ENCODE assay signal across 2 cellular contexts in genomic region chr12:108134744-108135143, GRCh38.
A peak's percentile ranks its signal among the peaks of the same experiment; 100 is the strongest.
TF ChIP-seq lines count a peak whose summit lies in the region.

No MANE protein-coding gene starts in this region.

TF ChIP-seq in HEK293, 187 proteins besides CTCF, POLR2A, EP300 and RAD21 (continued from another document):
- TF ChIP-seq ZNF645 (tag by site-specific recombination; IDR thresholded peaks at IDR 0.05) (no peak), ZNF629 (tag by site-specific recombination; IDR thresholded peaks at IDR 0.05) (0 out of 2 replicates have a peak, but pooled peaks have one; percentile 34), ZNF621 (tag by site-specific recombination; IDR thresholded peaks at IDR 0.05) (no peak), ZNF529 (tag by site-specific recombination; IDR thresholded peaks at IDR 0.05; ENCODE audit: insufficient replicate concordance) (no peak), ZNF548 (tag by site-specific recombination; IDR thresholded peaks at IDR 0.05) (no peak), ZSCAN23 (tag by site-specific recombination; IDR thresholded peaks at IDR 0.05) (no peak), ZNF324 (tag by site-specific recombination; IDR thresholded peaks at IDR 0.05) (no peak), GLI2 (tag by site-specific recombination; IDR thresholded peaks at IDR 0.05; ENCODE audit: borderline replicate concordance, low read depth) (no peak), HOXA7 (CRISPR knock-in tag; IDR thresholded peaks at IDR 0.05; ENCODE audit: borderline replicate concordance) (no peak), ZNF48 (tag by site-specific recombination; IDR thresholded peaks at IDR 0.05) (no peak)
- TF ChIP-seq, protein P1, sequence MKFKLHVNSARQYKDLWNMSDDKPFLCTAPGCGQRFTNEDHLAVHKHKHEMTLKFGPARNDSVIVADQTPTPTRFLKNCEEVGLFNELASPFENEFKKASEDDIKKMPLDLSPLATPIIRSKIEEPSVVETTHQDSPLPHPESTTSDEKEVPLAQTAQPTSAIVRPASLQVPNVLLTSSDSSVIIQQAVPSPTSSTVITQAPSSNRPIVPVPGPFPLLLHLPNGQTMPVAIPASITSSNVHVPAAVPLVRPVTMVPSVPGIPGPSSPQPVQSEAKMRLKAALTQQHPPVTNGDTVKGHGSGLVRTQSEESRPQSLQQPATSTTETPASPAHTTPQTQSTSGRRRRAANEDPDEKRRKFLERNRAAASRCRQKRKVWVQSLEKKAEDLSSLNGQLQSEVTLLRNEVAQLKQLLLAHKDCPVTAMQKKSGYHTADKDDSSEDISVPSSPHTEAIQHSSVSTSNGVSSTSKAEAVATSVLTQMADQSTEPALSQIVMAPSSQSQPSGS (tag by site-specific recombination; IDR thresholded peaks at IDR 0.05; ENCODE audit: low read depth): peak; percentile 66; the same call in 1 of the 2 replicates
- TF ChIP-seq, protein P2, sequence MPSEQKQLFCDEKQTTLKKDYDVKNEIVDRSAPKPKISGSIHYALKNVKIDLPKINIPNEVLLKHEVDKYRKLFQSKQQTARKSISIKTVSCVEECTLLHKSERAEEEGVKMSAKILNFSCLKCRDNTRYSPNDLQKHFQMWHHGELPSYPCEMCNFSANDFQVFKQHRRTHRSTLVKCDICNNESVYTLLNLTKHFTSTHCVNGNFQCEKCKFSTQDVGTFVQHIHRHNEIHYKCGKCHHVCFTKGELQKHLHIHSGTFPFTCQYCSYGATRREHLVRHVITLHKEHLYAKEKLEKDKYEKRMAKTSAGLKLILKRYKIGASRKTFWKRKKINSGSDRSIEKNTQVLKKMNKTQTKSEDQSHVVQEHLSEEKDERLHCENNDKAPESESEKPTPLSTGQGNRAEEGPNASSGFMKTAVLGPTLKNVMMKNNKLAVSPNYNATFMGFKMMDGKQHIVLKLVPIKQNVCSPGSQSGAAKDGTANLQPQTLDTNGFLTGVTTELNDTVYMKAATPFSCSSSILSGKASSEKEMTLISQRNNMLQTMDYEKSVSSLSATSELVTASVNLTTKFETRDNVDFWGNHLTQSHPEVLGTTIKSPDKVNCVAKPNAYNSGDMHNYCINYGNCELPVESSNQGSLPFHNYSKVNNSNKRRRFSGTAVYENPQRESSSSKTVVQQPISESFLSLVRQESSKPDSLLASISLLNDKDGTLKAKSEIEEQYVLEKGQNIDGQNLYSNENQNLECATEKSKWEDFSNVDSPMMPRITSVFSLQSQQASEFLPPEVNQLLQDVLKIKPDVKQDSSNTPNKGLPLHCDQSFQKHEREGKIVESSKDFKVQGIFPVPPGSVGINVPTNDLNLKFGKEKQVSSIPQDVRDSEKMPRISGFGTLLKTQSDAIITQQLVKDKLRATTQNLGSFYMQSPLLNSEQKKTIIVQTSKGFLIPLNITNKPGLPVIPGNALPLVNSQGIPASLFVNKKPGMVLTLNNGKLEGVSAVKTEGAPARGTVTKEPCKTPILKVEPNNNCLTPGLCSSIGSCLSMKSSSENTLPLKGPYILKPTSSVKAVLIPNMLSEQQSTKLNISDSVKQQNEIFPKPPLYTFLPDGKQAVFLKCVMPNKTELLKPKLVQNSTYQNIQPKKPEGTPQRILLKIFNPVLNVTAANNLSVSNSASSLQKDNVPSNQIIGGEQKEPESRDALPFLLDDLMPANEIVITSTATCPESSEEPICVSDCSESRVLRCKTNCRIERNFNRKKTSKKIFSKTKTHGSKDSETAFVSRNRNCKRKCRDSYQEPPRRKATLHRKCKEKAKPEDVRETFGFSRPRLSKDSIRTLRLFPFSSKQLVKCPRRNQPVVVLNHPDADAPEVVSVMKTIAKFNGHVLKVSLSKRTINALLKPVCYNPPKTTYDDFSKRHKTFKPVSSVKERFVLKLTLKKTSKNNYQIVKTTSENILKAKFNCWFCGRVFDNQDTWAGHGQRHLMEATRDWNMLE (tag by site-specific recombination; conservative IDR thresholded peaks at IDR 0.05; ENCODE audit: low read depth): no peak
TF ChIP-seq in HEK293: peak in this region for 3.

TF ChIP-seq in K562, 482 proteins besides CTCF, POLR2A, EP300 and RAD21 (continued from another document):
- TF ChIP-seq ZFPM2 (CRISPR knock-in tag; IDR thresholded peaks at IDR 0.05) (no peak), RHOXF2B (CRISPR knock-in tag; conservative IDR thresholded peaks at IDR 0.05) (no peak), FOSL1 (tag; conservative IDR thresholded peaks at IDR 0.05) (no peak), ZNF785 (CRISPR knock-in tag; IDR thresholded peaks at IDR 0.05) (no peak), TSC22D4 (tag; IDR thresholded peaks at IDR 0.05) (no peak), ZFP30 (CRISPR knock-in tag; IDR thresholded peaks at IDR 0.05; ENCODE audit: borderline replicate concordance) (no peak), MLX (CRISPR knock-in tag; conservative IDR thresholded peaks at IDR 0.05) (no peak), FOXJ3 (CRISPR knock-in tag; IDR thresholded peaks at IDR 0.05) (no peak), ZNF347 (CRISPR knock-in tag; IDR thresholded peaks at IDR 0.05; ENCODE audit: low read depth) (no peak), CGGBP1 (CRISPR knock-in tag; IDR thresholded peaks at IDR 0.05) (no peak)
- TF ChIP-seq, protein P3, sequence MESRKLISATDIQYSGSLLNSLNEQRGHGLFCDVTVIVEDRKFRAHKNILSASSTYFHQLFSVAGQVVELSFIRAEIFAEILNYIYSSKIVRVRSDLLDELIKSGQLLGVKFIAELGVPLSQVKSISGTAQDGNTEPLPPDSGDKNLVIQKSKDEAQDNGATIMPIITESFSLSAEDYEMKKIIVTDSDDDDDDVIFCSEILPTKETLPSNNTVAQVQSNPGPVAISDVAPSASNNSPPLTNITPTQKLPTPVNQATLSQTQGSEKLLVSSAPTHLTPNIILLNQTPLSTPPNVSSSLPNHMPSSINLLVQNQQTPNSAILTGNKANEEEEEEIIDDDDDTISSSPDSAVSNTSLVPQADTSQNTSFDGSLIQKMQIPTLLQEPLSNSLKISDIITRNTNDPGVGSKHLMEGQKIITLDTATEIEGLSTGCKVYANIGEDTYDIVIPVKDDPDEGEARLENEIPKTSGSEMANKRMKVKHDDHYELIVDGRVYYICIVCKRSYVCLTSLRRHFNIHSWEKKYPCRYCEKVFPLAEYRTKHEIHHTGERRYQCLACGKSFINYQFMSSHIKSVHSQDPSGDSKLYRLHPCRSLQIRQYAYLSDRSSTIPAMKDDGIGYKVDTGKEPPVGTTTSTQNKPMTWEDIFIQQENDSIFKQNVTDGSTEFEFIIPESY (CRISPR knock-in tag; IDR thresholded peaks at IDR 0.05): no peak
- TF ChIP-seq, protein P4, sequence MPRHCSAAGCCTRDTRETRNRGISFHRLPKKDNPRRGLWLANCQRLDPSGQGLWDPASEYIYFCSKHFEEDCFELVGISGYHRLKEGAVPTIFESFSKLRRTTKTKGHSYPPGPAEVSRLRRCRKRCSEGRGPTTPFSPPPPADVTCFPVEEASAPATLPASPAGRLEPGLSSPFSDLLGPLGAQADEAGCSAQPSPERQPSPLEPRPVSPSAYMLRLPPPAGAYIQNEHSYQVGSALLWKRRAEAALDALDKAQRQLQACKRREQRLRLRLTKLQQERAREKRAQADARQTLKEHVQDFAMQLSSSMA (CRISPR knock-in tag; IDR thresholded peaks at IDR 0.05): no peak
- TF ChIP-seq, protein P5, sequence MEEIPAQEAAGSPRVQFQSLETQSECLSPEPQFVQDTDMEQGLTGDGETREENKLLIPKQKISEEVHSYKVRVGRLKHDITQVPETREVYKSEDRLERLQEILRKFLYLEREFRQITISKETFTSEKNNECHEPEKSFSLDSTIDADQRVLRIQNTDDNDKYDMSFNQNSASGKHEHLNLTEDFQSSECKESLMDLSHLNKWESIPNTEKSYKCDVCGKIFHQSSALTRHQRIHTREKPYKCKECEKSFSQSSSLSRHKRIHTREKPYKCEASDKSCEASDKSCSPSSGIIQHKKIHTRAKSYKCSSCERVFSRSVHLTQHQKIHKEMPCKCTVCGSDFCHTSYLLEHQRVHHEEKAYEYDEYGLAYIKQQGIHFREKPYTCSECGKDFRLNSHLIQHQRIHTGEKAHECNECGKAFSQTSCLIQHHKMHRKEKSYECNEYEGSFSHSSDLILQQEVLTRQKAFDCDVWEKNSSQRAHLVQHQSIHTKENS (CRISPR knock-in tag; IDR thresholded peaks at IDR 0.05): no peak
